In genomic region chr10:48573045-48573444, GRCh38 we compare ENCODE assay signal across 21 cellular contexts. TPM values are rescaled to one million over a fixed set of nuclear protein-coding genes. Genes with fewer than 3 reads are reported as not detected.
"Had no signal": no experiment of that assay in that cellular context is flagged by ENCODE, and none has a peak within 500 bp of the region (broad histone marks: within the 10 kb centered on the region; RNA-seq: fewer than 3 reads in every experiment).

No MANE protein-coding gene starts in this region.

- FAIRE-seq: kidney had no signal

- H3K36me3 Mint-ChIP-seq: naive thymus-derived CD4-positive, alpha-beta T cell; stimulated activated effector memory CD8-positive, alpha-beta T cell treated with anti-CD3 and anti-CD28 coated beads, Interleukin-12 subunit alpha, Interleukin-12 subunit beta, amount 100 ng/mL, for 72 hours had no signal

- H3K4me3 ChIP-seq: esophagus squamous epithelium, gastroesophageal sphincter, left ventricle myocardium inferior, lower lobe of right lung, psoas muscle, right lobe of liver, thoracic aorta, transverse colon had no signal

- H3K4me1 Mint-ChIP-seq: stimulated activated effector memory CD8-positive, alpha-beta T cell treated with anti-CD3 and anti-CD28 coated beads, Interleukin-12 subunit alpha, Interleukin-12 subunit beta, amount 100 ng/mL, for 72 hours; stimulated activated naive CD8-positive, alpha-beta T cell treated with anti-CD3 and anti-CD28 coated beads, Interleukin-15, amount 100 ng/mL, for 72 hours had no signal

- H3K27ac ChIP-seq: esophagus squamous epithelium, gastroesophageal sphincter, left ventricle myocardium inferior, lower lobe of right lung, psoas muscle, right lobe of liver, thoracic aorta, transverse colon had no signal

- H3K27ac Mint-ChIP-seq: dendritic cell treated with granulocyte-macrophage colony-stimulating factor and Interleukin-4, amounts not matched to agents 40 ng/mL and 50 ng/mL, for 4 days; effector memory CD8-positive, alpha-beta T cell; naive thymus-derived CD4-positive, alpha-beta T cell; nephron progenitor cell; stimulated activated effector memory CD8-positive, alpha-beta T cell treated with anti-CD3 and anti-CD28 coated beads, Interleukin-12 subunit alpha, Interleukin-12 subunit beta, amount 100 ng/mL, for 72 hours; stimulated activated naive CD8-positive, alpha-beta T cell treated with anti-CD3 and anti-CD28 coated beads, Interleukin-15, amount 100 ng/mL, for 72 hours had no signal

- ATAC-seq: effector memory CD8-positive, alpha-beta T cell; gastroesophageal sphincter; left cardiac atrium; lower lobe of right lung; naive thymus-derived CD4-positive, alpha-beta T cell; psoas muscle; right lobe of liver; stimulated activated effector memory CD8-positive, alpha-beta T cell treated with anti-CD3 and anti-CD28 coated beads, Interleukin-12 subunit alpha, Interleukin-12 subunit beta, amount 100 ng/mL, for 72 hours; stimulated activated naive CD8-positive, alpha-beta T cell treated with anti-CD3 and anti-CD28 coated beads, Interleukin-15, amount 100 ng/mL, for 72 hours had no signal

- H3K27me3 ChIP-seq: esophagus squamous epithelium, gastroesophageal sphincter, right lobe of liver, transverse colon had no signal

- H3K4me3 Mint-ChIP-seq: dendritic cell treated with granulocyte-macrophage colony-stimulating factor and Interleukin-4, amounts not matched to agents 40 ng/mL and 50 ng/mL, for 4 days; effector memory CD8-positive, alpha-beta T cell; naive thymus-derived CD4-positive, alpha-beta T cell; nephron progenitor cell; stimulated activated effector memory CD8-positive, alpha-beta T cell treated with anti-CD3 and anti-CD28 coated beads, Interleukin-12 subunit alpha, Interleukin-12 subunit beta, amount 100 ng/mL, for 72 hours; stimulated activated naive CD8-positive, alpha-beta T cell treated with anti-CD3 and anti-CD28 coated beads, Interleukin-15, amount 100 ng/mL, for 72 hours had no signal

- H3K4me1 ChIP-seq: esophagus squamous epithelium, gastroesophageal sphincter, left ventricle myocardium inferior, lower lobe of right lung, right lobe of liver had no signal

- H3K9me3 ChIP-seq: esophagus squamous epithelium, gastroesophageal sphincter, left ventricle myocardium inferior, lower lobe of right lung, psoas muscle, right lobe of liver, thoracic aorta, transverse colon had no signal

- DNase-seq: effector memory CD8-positive, alpha-beta T cell; esophagus squamous epithelium; glutamatergic neuron; kidney; left cardiac atrium; left ventricle myocardium inferior; lower lobe of right lung; mesenchymal stem cell; naive thymus-derived CD4-positive, alpha-beta T cell; nephron progenitor cell; psoas muscle; retina; right lobe of liver; stimulated activated CD4-positive, alpha-beta T cell treated with anti-CD3 and anti-CD28 coated beads, Interleukin-4, amount 100 ng/mL, for 1 hour; stimulated activated CD8-positive, alpha-beta memory T cell treated with anti-CD3 and anti-CD28 coated beads, Interleukin-4, amount 100 ng/mL, for 48 hours; stimulated activated naive CD8-positive, alpha-beta T cell treated with anti-CD3 and anti-CD28 coated beads, Interleukin-15, amount 100 ng/mL, for 72 hours; transverse colon had no signal

- H3K36me3 ChIP-seq: esophagus squamous epithelium, gastroesophageal sphincter, left ventricle myocardium inferior, lower lobe of right lung, right lobe of liver, thoracic aorta, transverse colon had no signal

- H3K9me3 Mint-ChIP-seq: dendritic cell treated with granulocyte-macrophage colony-stimulating factor and Interleukin-4, amounts not matched to agents 40 ng/mL and 50 ng/mL, for 4 days; effector memory CD8-positive, alpha-beta T cell; naive thymus-derived CD4-positive, alpha-beta T cell; nephron progenitor cell; stimulated activated effector memory CD8-positive, alpha-beta T cell treated with anti-CD3 and anti-CD28 coated beads, Interleukin-12 subunit alpha, Interleukin-12 subunit beta, amount 100 ng/mL, for 72 hours; stimulated activated naive CD8-positive, alpha-beta T cell treated with anti-CD3 and anti-CD28 coated beads, Interleukin-15, amount 100 ng/mL, for 72 hours had no signal

RNA-seq across cellular contexts. Expression of gene ARHGAP22, which starts 31.8 kb away (rescaled TPM):
- polyA plus RNA-seq: naive thymus-derived CD4-positive, alpha-beta T cell had no signal
